ENCODE assay signal across 20 cellular contexts in genomic region chr11:104142701-104143100, GRCh38. TPM values are rescaled to one million over a fixed set of nuclear protein-coding genes. Genes with fewer than 3 reads are reported as not detected.
"Had no signal": no experiment of that assay in that cellular context is flagged by ENCODE, and none has a peak within 500 bp of the region (broad histone marks: within the 10 kb centered on the region; RNA-seq: fewer than 3 reads in every experiment).

No MANE protein-coding gene starts in this region.

- H3K4me2 ChIP-seq: KMS-11 had no signal

- H3K4me1 Mint-ChIP-seq: IgD-negative memory B cell had no signal

- H3K4me3 ChIP-seq: K562 had no signal

- H3K27me3 Mint-ChIP-seq: IgD-negative memory B cell had no signal

- H3K27ac ChIP-seq: KMS-11, RWPE1 had no signal

- H3K36me3 Mint-ChIP-seq: IgD-negative memory B cell had no signal

- H3K9ac ChIP-seq: KMS-11 had no signal

- H3K27ac Mint-ChIP-seq: IgD-negative memory B cell had no signal

- ATAC-seq: K562, Panc1, PC-3, SK-N-SH treated with all-trans-retinoic acid at 6 μM for 48 hours had no signal

- H3K9me3 Mint-ChIP-seq: IgD-negative memory B cell had no signal

- FAIRE-seq: K562 had no signal

- DNase-seq: MV-4-11, NCI-H1048, NCI-H1105 treated with DMSO at 0.1 percent for 48 hours, NCI-H1436, NCI-H187, NCI-H2029, NCI-H2081 treated with DMSO at 0.1 percent for 48 hours, NCI-H2171, NCI-H524, NCI-H526 treated with DMSO at 0.1 percent for 48 hours, NCI-H774, PC-3, SHP77 had no signal

- H3K4me3 Mint-ChIP-seq: IgD-negative memory B cell had no signal

RNA-seq across cellular contexts. Expression of gene PDGFD, which starts 21.2 kb away (rescaled TPM):
- total RNA-seq: HT1080 had no signal
- polyA plus RNA-seq: K562 had no signal
